1 cellular context compared by ENCODE assay signal in genomic region chr1:10263450-10264082, GRCh38.
TF ChIP-seq lines count a peak whose summit lies in the region.

No MANE protein-coding gene starts in this region.

TF ChIP-seq in WTC11, 78 proteins besides CTCF, POLR2A, EP300 and RAD21 (continued from another document):
- TF ChIP-seq ERG (CRISPR knock-in tag; IDR thresholded peaks at IDR 0.05) (no peak), SOX15 (CRISPR knock-in tag; IDR thresholded peaks at IDR 0.05) (no peak), ZNF232 (CRISPR knock-in tag; IDR thresholded peaks at IDR 0.05) (no peak), JAZF1 (CRISPR knock-in tag; IDR thresholded peaks at IDR 0.05) (no peak), FOXJ3 (CRISPR knock-in tag; IDR thresholded peaks at IDR 0.05; ENCODE audit: borderline replicate concordance) (no peak), NFATC4 (CRISPR knock-in tag; IDR thresholded peaks at IDR 0.05) (no peak), NFE2L1 (CRISPR knock-in tag; IDR thresholded peaks at IDR 0.05) (no peak), NR1H2 (CRISPR knock-in tag; IDR thresholded peaks at IDR 0.05) (no peak)
- TF ChIP-seq, protein P1, sequence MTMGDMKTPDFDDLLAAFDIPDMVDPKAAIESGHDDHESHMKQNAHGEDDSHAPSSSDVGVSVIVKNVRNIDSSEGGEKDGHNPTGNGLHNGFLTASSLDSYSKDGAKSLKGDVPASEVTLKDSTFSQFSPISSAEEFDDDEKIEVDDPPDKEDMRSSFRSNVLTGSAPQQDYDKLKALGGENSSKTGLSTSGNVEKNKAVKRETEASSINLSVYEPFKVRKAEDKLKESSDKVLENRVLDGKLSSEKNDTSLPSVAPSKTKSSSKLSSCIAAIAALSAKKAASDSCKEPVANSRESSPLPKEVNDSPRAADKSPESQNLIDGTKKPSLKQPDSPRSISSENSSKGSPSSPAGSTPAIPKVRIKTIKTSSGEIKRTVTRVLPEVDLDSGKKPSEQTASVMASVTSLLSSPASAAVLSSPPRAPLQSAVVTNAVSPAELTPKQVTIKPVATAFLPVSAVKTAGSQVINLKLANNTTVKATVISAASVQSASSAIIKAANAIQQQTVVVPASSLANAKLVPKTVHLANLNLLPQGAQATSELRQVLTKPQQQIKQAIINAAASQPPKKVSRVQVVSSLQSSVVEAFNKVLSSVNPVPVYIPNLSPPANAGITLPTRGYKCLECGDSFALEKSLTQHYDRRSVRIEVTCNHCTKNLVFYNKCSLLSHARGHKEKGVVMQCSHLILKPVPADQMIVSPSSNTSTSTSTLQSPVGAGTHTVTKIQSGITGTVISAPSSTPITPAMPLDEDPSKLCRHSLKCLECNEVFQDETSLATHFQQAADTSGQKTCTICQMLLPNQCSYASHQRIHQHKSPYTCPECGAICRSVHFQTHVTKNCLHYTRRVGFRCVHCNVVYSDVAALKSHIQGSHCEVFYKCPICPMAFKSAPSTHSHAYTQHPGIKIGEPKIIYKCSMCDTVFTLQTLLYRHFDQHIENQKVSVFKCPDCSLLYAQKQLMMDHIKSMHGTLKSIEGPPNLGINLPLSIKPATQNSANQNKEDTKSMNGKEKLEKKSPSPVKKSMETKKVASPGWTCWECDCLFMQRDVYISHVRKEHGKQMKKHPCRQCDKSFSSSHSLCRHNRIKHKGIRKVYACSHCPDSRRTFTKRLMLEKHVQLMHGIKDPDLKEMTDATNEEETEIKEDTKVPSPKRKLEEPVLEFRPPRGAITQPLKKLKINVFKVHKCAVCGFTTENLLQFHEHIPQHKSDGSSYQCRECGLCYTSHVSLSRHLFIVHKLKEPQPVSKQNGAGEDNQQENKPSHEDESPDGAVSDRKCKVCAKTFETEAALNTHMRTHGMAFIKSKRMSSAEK (CRISPR knock-in tag; IDR thresholded peaks at IDR 0.05; ENCODE audit: borderline replicate concordance): no peak
- TF ChIP-seq, protein P2, sequence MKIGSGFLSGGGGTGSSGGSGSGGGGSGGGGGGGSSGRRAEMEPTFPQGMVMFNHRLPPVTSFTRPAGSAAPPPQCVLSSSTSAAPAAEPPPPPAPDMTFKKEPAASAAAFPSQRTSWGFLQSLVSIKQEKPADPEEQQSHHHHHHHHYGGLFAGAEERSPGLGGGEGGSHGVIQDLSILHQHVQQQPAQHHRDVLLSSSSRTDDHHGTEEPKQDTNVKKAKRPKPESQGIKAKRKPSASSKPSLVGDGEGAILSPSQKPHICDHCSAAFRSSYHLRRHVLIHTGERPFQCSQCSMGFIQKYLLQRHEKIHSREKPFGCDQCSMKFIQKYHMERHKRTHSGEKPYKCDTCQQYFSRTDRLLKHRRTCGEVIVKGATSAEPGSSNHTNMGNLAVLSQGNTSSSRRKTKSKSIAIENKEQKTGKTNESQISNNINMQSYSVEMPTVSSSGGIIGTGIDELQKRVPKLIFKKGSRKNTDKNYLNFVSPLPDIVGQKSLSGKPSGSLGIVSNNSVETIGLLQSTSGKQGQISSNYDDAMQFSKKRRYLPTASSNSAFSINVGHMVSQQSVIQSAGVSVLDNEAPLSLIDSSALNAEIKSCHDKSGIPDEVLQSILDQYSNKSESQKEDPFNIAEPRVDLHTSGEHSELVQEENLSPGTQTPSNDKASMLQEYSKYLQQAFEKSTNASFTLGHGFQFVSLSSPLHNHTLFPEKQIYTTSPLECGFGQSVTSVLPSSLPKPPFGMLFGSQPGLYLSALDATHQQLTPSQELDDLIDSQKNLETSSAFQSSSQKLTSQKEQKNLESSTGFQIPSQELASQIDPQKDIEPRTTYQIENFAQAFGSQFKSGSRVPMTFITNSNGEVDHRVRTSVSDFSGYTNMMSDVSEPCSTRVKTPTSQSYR (CRISPR knock-in tag; IDR thresholded peaks at IDR 0.05): no peak
